Comparison of ENCODE assay signal across 19 cellular contexts in the genomic region with DNA sequence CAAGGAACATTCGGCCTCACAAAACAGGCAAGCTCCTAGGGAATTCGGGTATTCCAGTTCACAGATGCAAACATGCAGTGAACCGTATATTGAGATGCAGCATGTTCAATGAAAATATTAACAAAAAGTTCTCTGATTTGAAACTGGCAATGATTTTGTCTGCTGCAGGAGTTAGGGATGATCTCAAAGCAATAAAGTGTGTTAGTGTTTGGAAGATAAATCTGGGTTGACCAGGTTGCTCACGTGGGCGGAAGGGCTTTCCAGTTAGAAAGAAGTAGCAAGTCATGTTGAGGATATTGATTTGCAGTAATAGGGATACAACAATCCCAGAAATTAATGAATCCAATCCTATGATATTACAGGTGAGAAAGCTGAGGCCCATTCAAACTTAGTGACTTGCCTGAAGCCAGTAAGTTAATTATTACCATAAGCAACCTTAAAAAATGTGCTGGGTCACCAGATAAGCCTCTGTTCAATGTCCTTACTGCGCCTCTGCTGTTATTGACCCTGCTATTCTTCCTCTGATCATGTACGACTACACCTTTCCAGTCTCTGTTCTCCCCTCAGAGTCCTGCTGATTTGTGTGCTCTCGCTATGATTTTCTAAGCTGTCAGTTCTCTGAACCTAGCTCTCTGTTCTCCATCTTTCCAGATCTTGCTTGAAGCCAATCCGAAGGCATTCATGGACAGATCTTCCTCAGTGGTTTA.
A peak's percentile ranks its signal among the peaks of the same experiment; 100 is the strongest.
DNase-seq lines count a peak whose midpoint lies in the region; ATAC-seq and TF ChIP-seq lines count a peak whose summit lies in the region.
"Had no signal": no experiment of that assay in that cellular context is flagged by ENCODE, and none has a peak within 500 bp of the region (broad histone marks: within the 10 kb centered on the region; RNA-seq: fewer than 3 reads in every experiment).

No MANE protein-coding gene starts in this region.

- no peaks in the 10 kb centered on the region for H3K9me2 ChIP-seq in neural cell (ENCODE audit: insufficient read depth, low read length)

- no peaks in the 10 kb centered on the region for H3K9me3 ChIP-seq in neural cell (ENCODE audit: low read length)
- no peaks in the 10 kb centered on the region for H3K9me3 ChIP-seq in T-helper 17 cell (ENCODE audit: control insufficient read depth, low read length, poor library complexity, severe bottlenecking)

- no peak overlapping the region for H3K4me3 ChIP-seq in epithelial cell of proximal tubule (ENCODE audit: low read depth, low read length)
- no peak overlapping the region for H3K4me3 ChIP-seq in neural cell (ENCODE audit: low read length)

- H3K27me3 ChIP-seq in neural cell (ENCODE audit: insufficient read depth, low read depth, low read length) = no peaks in the 10 kb centered on the region

- no peak overlapping the region for H3K27ac Mint-ChIP-seq in T-helper 17 cell
- H3K27ac Mint-ChIP-seq: IgD-negative memory B cell had no signal

- no peak overlapping the region for H3K4me3 Mint-ChIP-seq in T-helper 17 cell
- H3K4me3 Mint-ChIP-seq: IgD-negative memory B cell had no signal

- H3K27ac ChIP-seq in neural cell (ENCODE audit: low read length) = peak overlapping the region; percentile 49
- H3K27ac ChIP-seq: C4-2B, HL-60 had no signal

- no peaks in the 10 kb centered on the region for H3F3A ChIP-seq in neural cell (ENCODE audit: insufficient read depth, low read length, poor library complexity, severe bottlenecking)

- no peak for TF ChIP-seq EP300 in neural cell (conservative IDR thresholded peaks at IDR 0.05; ENCODE audit: poor library complexity, severe bottlenecking)

- H3K4me1 Mint-ChIP-seq in T-helper 17 cell = no peaks in the 10 kb centered on the region
- H3K4me1 Mint-ChIP-seq: IgD-negative memory B cell had no signal

- no peak for TF ChIP-seq CTCF in epithelial cell of proximal tubule (conservative IDR thresholded peaks at IDR 0.05; ENCODE audit: low read depth, low read length)
- TF ChIP-seq CTCF in neural cell (IDR thresholded peaks at IDR 0.05; ENCODE audit: poor library complexity, severe bottlenecking) = no peak

- no peaks in the 10 kb centered on the region for H3K79me2 ChIP-seq in neural cell (replicated peaks; ENCODE audit: insufficient read depth, low read length)

- no peaks in the 10 kb centered on the region for H4K20me1 ChIP-seq in neural cell (ENCODE audit: insufficient read depth)

- H3K4me2 ChIP-seq in neural cell (ENCODE audit: low read length) = no peak overlapping the region

- H3K36me3 Mint-ChIP-seq in T-helper 17 cell (ENCODE audit: low read depth) = no peaks in the 10 kb centered on the region
- H3K36me3 Mint-ChIP-seq: IgD-negative memory B cell had no signal

- peaks cover 6% of the 10 kb centered on the region for H3K27me3 Mint-ChIP-seq in T-helper 17 cell
- H3K27me3 Mint-ChIP-seq: IgD-negative memory B cell had no signal

- TF ChIP-seq RAD21 in neural cell (conservative IDR thresholded peaks at IDR 0.05) = no peak

- no peak overlapping the region for H3K9ac ChIP-seq in neural cell (ENCODE audit: low read length)

- no peak overlapping the region for H2AFZ ChIP-seq in neural cell (ENCODE audit: low read depth, low read length)

- DNase-seq in NCI-H146 treated with DMSO at 0.1 percent for 48 hours (lab: John Stamatoyannopoulos, UW; ENCODE audit: unreplicated experiment) = peak; percentile 70
- peak; percentile 4 for DNase-seq in epithelial cell of proximal tubule (ENCODE audit: low read depth)
- no peak for DNase-seq in NCI-H82 treated with DMSO at 0.1 percent for 48 hours (lab: John Stamatoyannopoulos, UW; ENCODE audit: unreplicated experiment)
- DNase-seq in iPS-NIHi7 (ENCODE audit: extremely low spot score) = no peak
- DNase-seq in T-helper 17 cell = no peak
- DNase-seq: AML-193; H7; Karpas-422; NCI-H1417 treated with DMSO at 0.1 percent for 48 hours; NCI-H2029; NCI-H2171; NCI-H526; NK-92 treated with Interleukin-12 subunit alpha and Interleukin-12 subunit beta, amount 100 ng/mL, for 24 hours had no signal

- H3K36me3 ChIP-seq in neural cell (ENCODE audit: insufficient read depth, low read length) = no peaks in the 10 kb centered on the region

- ATAC-seq in GM21723 (IDR thresholded peaks at IDR 0.05; ENCODE audit: unreplicated experiment) (no peak), T-helper 17 cell (no peak)
- ATAC-seq: Right ventricle myocardium inferior had no signal

TF ChIP-seq in neural cell, 6 proteins besides CTCF, POLR2A, EP300 and RAD21:
- no peak for TF ChIP-seq EZH2 (IDR thresholded peaks at IDR 0.05; ENCODE audit: borderline replicate concordance, insufficient read depth, low read length, poor library complexity, severe bottlenecking)

Comparison
In these comparisons a context has a peak if more than half of its experiments do, and no peak if none do; other contexts are left out.
1. DNase-seq: peak in NCI-H146 treated with DMSO at 0.1 percent for 48 hours (single experiment) and epithelial cell of proximal tubule (single experiment); none in NCI-H82 treated with DMSO at 0.1 percent for 48 hours (single experiment), iPS-NIHi7 (single experiment) and T-helper 17 cell (0 of 3).